In genomic region chr10:9608592-9608991, GRCh38 we compare ENCODE assay signal across 14 cellular contexts.
DNase-seq lines count a peak whose midpoint lies in the region; ATAC-seq and TF ChIP-seq lines count a peak whose summit lies in the region.
"Had no signal": no experiment of that assay in that cellular context is flagged by ENCODE, and none has a peak within 500 bp of the region (broad histone marks: within the 10 kb centered on the region; RNA-seq: fewer than 3 reads in every experiment).

No MANE protein-coding gene starts in this region.

- H3K36me3 ChIP-seq in left ventricle myocardium inferior (no peaks in the 10 kb centered on the region), right atrium auricular region (no peaks in the 10 kb centered on the region), kidney epithelial cell (ENCODE audit: control insufficient read depth, insufficient read depth, low read length) (no peaks in the 10 kb centered on the region)
- H3K36me3 ChIP-seq: HAP-1 had no signal

- H3K9me3 ChIP-seq in left ventricle myocardium inferior (replicated peaks) (no peaks in the 10 kb centered on the region), right atrium auricular region (no peaks in the 10 kb centered on the region)
- H3K9me3 ChIP-seq: HAP-1 had no signal

- H3K27ac ChIP-seq in left ventricle myocardium inferior (replicated peaks) (no peak overlapping the region), right atrium auricular region (no peak overlapping the region)

- DNase-seq in left ventricle myocardium inferior (no peak), right atrium auricular region (ENCODE audit: low spot score) (no peak), astrocyte of the spinal cord (ENCODE audit: low read depth, low spot score) (peak; percentile 55), kidney epithelial cell (ENCODE audit: low read depth) (no peak), NCI-H748 treated with DMSO at 0.1 percent for 48 hours (lab: John Stamatoyannopoulos, UW) (no peak), NCI-H2227 (lab: John Stamatoyannopoulos, UW; ENCODE audit: unreplicated experiment) (no peak)
- DNase-seq: activated CD4-positive, alpha-beta T cell treated with anti-CD3 and anti-CD28 coated beads, Interleukin-2, amount 10 ng/mL, durations not matched to agents 7 days and 5 days; activated naive CD4-positive, alpha-beta T cell treated with anti-CD3 and anti-CD28 coated beads, Interleukin-2, amount 50 U/mL, for 16 hours; CD4-positive, alpha-beta memory T cell; NCI-H187 treated with DMSO at 0.1 percent for 48 hours; SIG-M5 had no signal

- intact Hi-C loops in left ventricle myocardium inferior (cut with micrococcal nuclease), result no loop called here

- peak; percentile 45 for TF ChIP-seq CTCF in left ventricle myocardium inferior (IDR thresholded peaks at IDR 0.05; ENCODE audit: borderline replicate concordance)
- peak in 1 of 2 donors; percentile 43 for TF ChIP-seq CTCF in right atrium auricular region (IDR thresholded peaks at IDR 0.05)
- peak; percentile 50 for TF ChIP-seq CTCF in astrocyte of the spinal cord (IDR thresholded peaks at IDR 0.05; ENCODE audit: low read depth, low read length)
- peak; percentile 53 for TF ChIP-seq CTCF in kidney epithelial cell (IDR thresholded peaks at IDR 0.05; ENCODE audit: insufficient read depth, low read length, poor library complexity, severe bottlenecking)

- no peak overlapping the region for H3K4me3 ChIP-seq in left ventricle myocardium inferior
- no peak overlapping the region for H3K4me3 ChIP-seq in right atrium auricular region
- no peak overlapping the region for H3K4me3 ChIP-seq in astrocyte of the spinal cord (ENCODE audit: low read depth, low read length)
- no peak overlapping the region for H3K4me3 ChIP-seq in kidney epithelial cell (ENCODE audit: low read depth, low read length)
- H3K4me3 ChIP-seq: HAP-1 had no signal

- H3K27me3 ChIP-seq in left ventricle myocardium inferior (ENCODE audit: low read depth) (no peaks in the 10 kb centered on the region), right atrium auricular region (no peaks in the 10 kb centered on the region), kidney epithelial cell (ENCODE audit: control insufficient read depth, insufficient read depth, low read length) (no peaks in the 10 kb centered on the region)

- in situ Hi-C loops in astrocyte of the spinal cord (cut with HindIII; ENCODE audit: low sequenced_read_pairs), result no loop called here

- no peaks in the 10 kb centered on the region for H3K4me1 ChIP-seq in left ventricle myocardium inferior
- H3K4me1 ChIP-seq in right atrium auricular region, result no peaks in the 10 kb centered on the region
- H3K4me1 ChIP-seq: HAP-1 had no signal

- ATAC-seq in HG02885 (IDR thresholded peaks at IDR 0.05; ENCODE audit: poor library complexity, unreplicated experiment), result no peak
- ATAC-seq in HG02870 (IDR thresholded peaks at IDR 0.05; ENCODE audit: unreplicated experiment), result no peak
